9 cellular contexts compared by ENCODE assay signal in genomic region chr16:18802755-18803218, GRCh38. TPM values are rescaled to one million over a fixed set of nuclear protein-coding genes. Genes with fewer than 3 reads are reported as not detected.
DNase-seq lines count a peak whose midpoint lies in the region; ATAC-seq and TF ChIP-seq lines count a peak whose summit lies in the region.
"Had no signal": no experiment of that assay in that cellular context is flagged by ENCODE, and none has a peak within 500 bp of the region (broad histone marks: within the 10 kb centered on the region; RNA-seq: fewer than 3 reads in every experiment).

No MANE protein-coding gene starts in this region.

- no peaks in the 10 kb centered on the region for H3K9me3 ChIP-seq in mesenchymal stem cell (ENCODE audit: control insufficient read depth, low read length)

- H2BK120ac ChIP-seq in mesenchymal stem cell (ENCODE audit: low read depth, low read length) = peak overlapping the region; percentile 5

- no peak overlapping the region for H2AFZ ChIP-seq in mesenchymal stem cell (ENCODE audit: low read depth, low read length)

- H4K8ac ChIP-seq in mesenchymal stem cell (ENCODE audit: low read length) = no peak overlapping the region

- no peak for ATAC-seq in stimulated activated naive CD8-positive, alpha-beta T cell treated with anti-CD3 and anti-CD28 coated beads, Interleukin-15, Interleukin-2, amounts not matched to agents 100 U/mL and 50 U/mL, for 24 hours
- no peak for ATAC-seq in activated CD8-positive, alpha-beta T cell treated with anti-CD3 and anti-CD28 coated beads for 36 hours
- no peak for ATAC-seq in HG03457 (IDR thresholded peaks at IDR 0.05; ENCODE audit: unreplicated experiment)

- peaks cover 7% of the 10 kb centered on the region for H3K79me1 ChIP-seq in mesenchymal stem cell (replicated peaks; ENCODE audit: low read length, poor library complexity, severe bottlenecking)

- CTCF ChIA-PET in activated CD8-positive, alpha-beta T cell treated with anti-CD3 and anti-CD28 coated beads for 36 hours (lab: Charles Lee) = interaction anchor here (1.6 to 6.5 kb wide), 8 partner anchors 11 to 129 kb away, joined by 5 to 59 read pairs (median 16); partner anchors contain the start of gene RPS15A

- no peak overlapping the region for H3K14ac ChIP-seq in mesenchymal stem cell (ENCODE audit: low read length in 2 of 2)

- H3K27ac Mint-ChIP-seq in stimulated activated naive CD8-positive, alpha-beta T cell treated with anti-CD3 and anti-CD28 coated beads, Interleukin-15, Interleukin-2, amounts not matched to agents 100 ng/mL and 50 ng/mL, for 24 hours = peak overlapping the region; percentile 31
- peak overlapping the region; percentile 95 for H3K27ac Mint-ChIP-seq in activated CD8-positive, alpha-beta T cell treated with anti-CD3 and anti-CD28 coated beads for 36 hours

- no peak overlapping the region for H2BK12ac ChIP-seq in mesenchymal stem cell (ENCODE audit: low read length in 2 of 2)

- WGBS in mesenchymal stem cell = 93% methylated on average over 7 of the region's 15 CpGs

- peak overlapping the region; percentile 93 for H3K4me3 Mint-ChIP-seq in stimulated activated naive CD8-positive, alpha-beta T cell treated with anti-CD3 and anti-CD28 coated beads, Interleukin-15, Interleukin-2, amounts not matched to agents 100 ng/mL and 50 ng/mL, for 24 hours
- peak overlapping the region; percentile 98 for H3K4me3 Mint-ChIP-seq in activated CD8-positive, alpha-beta T cell treated with anti-CD3 and anti-CD28 coated beads for 36 hours

- H3K18ac ChIP-seq in mesenchymal stem cell (ENCODE audit: low read depth in 1 of 2, low read length in 2 of 2) = no peak overlapping the region

- no peak for TF ChIP-seq CTCF in activated CD8-positive, alpha-beta T cell treated with anti-CD3 and anti-CD28 coated beads for 36 hours (IDR thresholded peaks at IDR 0.05)

- H2BK15ac ChIP-seq in mesenchymal stem cell (ENCODE audit: low read depth, poor library complexity, severe bottlenecking) = no peak overlapping the region

- peaks cover 77% of the 10 kb centered on the region for H3K4me1 Mint-ChIP-seq in stimulated activated naive CD8-positive, alpha-beta T cell treated with anti-CD3 and anti-CD28 coated beads, Interleukin-15, Interleukin-2, amounts not matched to agents 100 ng/mL and 50 ng/mL, for 24 hours (ENCODE audit: low read depth)
- peaks cover 51% of the 10 kb centered on the region for H3K4me1 Mint-ChIP-seq in activated CD8-positive, alpha-beta T cell treated with anti-CD3 and anti-CD28 coated beads for 36 hours (ENCODE audit: low read depth)

- H3K27me3 Mint-ChIP-seq in stimulated activated naive CD8-positive, alpha-beta T cell treated with anti-CD3 and anti-CD28 coated beads, Interleukin-15, Interleukin-2, amounts not matched to agents 100 ng/mL and 50 ng/mL, for 24 hours = no peaks in the 10 kb centered on the region
- H3K27me3 Mint-ChIP-seq in activated CD8-positive, alpha-beta T cell treated with anti-CD3 and anti-CD28 coated beads for 36 hours = no peaks in the 10 kb centered on the region

- H3K36me3 ChIP-seq in mesenchymal stem cell (ENCODE audit: control insufficient read depth in 1 of 2, insufficient read depth in 2 of 2, low read depth in 1 of 2, low read length in 2 of 2) = peaks cover 4 to 24% of the 10 kb centered on the region in 2 experiments

- no peak overlapping the region for H4K91ac ChIP-seq in mesenchymal stem cell (ENCODE audit: low read length)

- no peak overlapping the region for H3K4ac ChIP-seq in mesenchymal stem cell (ENCODE audit: low read depth in 1 of 2, low read length in 2 of 2)

- H2AK5ac ChIP-seq in mesenchymal stem cell (ENCODE audit: low read length, severe bottlenecking) = no peak overlapping the region

- POLR2A ChIA-PET in activated CD8-positive, alpha-beta T cell treated with anti-CD3 and anti-CD28 coated beads for 36 hours (lab: Charles Lee) = interaction anchor here (0.9 to 9.0 kb wide), 6 partner anchors 13 to 27 kb away, joined by 3 to 210 read pairs (median 4); partner anchors contain the start of gene RPS15A

- peaks cover 7% of the 10 kb centered on the region for H3K4me1 ChIP-seq in mesenchymal stem cell (ENCODE audit: control insufficient read depth, insufficient read depth, low read depth, low read length)

- H3K23ac ChIP-seq in mesenchymal stem cell (ENCODE audit: low read length in 2 of 2) = no peak overlapping the region

- no peak overlapping the region for H3K4me2 ChIP-seq in mesenchymal stem cell (ENCODE audit: low read length, poor library complexity, severe bottlenecking)

- no peak for DNase-seq in stimulated activated naive CD8-positive, alpha-beta T cell treated with anti-CD3 and anti-CD28 coated beads, Interleukin-15, Interleukin-2, amounts not matched to agents 100 U/mL and 50 U/mL, for 24 hours
- no peak for DNase-seq in activated CD8-positive, alpha-beta T cell treated with anti-CD3 and anti-CD28 coated beads for 36 hours
- no peak for DNase-seq in mesenchymal stem cell
- DNase-seq in NCI-H1048 (lab: John Stamatoyannopoulos, UW) = no peak
- no peak for DNase-seq in NCI-H510A (lab: John Stamatoyannopoulos, UW)
- no peak for DNase-seq in anterior cingulate cortex (lab: John Stamatoyannopoulos, UW)
- DNase-seq: activated CD4-positive, alpha-beta T cell treated with anti-CD3 and anti-CD28 coated beads for 48 hours had no signal

- H3K4me3 ChIP-seq in mesenchymal stem cell (ENCODE audit: insufficient read depth in 1 of 2, low read depth in 1 of 2, low read length in 2 of 2) = no peak overlapping the region

- intact Hi-C loops in activated CD8-positive, alpha-beta T cell treated with anti-CD3 and anti-CD28 coated beads for 36 hours (cut with micrococcal nuclease) = no loop called here

- H3K9me3 Mint-ChIP-seq in stimulated activated naive CD8-positive, alpha-beta T cell treated with anti-CD3 and anti-CD28 coated beads, Interleukin-15, Interleukin-2, amounts not matched to agents 100 ng/mL and 50 ng/mL, for 24 hours = no peaks in the 10 kb centered on the region
- no peaks in the 10 kb centered on the region for H3K9me3 Mint-ChIP-seq in activated CD8-positive, alpha-beta T cell treated with anti-CD3 and anti-CD28 coated beads for 36 hours

- peaks cover 51% of the 10 kb centered on the region for H3K36me3 Mint-ChIP-seq in stimulated activated naive CD8-positive, alpha-beta T cell treated with anti-CD3 and anti-CD28 coated beads, Interleukin-15, Interleukin-2, amounts not matched to agents 100 ng/mL and 50 ng/mL, for 24 hours (ENCODE audit: low read depth)
- H3K36me3 Mint-ChIP-seq in activated CD8-positive, alpha-beta T cell treated with anti-CD3 and anti-CD28 coated beads for 36 hours (ENCODE audit: low read depth) = peaks cover 37% of the 10 kb centered on the region

- H2BK5ac ChIP-seq in mesenchymal stem cell (ENCODE audit: low read depth, low read length, poor library complexity, severe bottlenecking) = no peak overlapping the region

- H3K9ac ChIP-seq in mesenchymal stem cell (ENCODE audit: low read length) = no peak overlapping the region

- no peaks in the 10 kb centered on the region for H3K27me3 ChIP-seq in mesenchymal stem cell (ENCODE audit: control insufficient read depth in 1 of 2, insufficient read depth in 1 of 2, low read length in 2 of 2)

- no peak overlapping the region for H3K27ac ChIP-seq in mesenchymal stem cell (ENCODE audit: low read length, poor library complexity, severe bottlenecking)

RNA-seq across cellular contexts. Expression of gene ARL6IP1, which starts 1.4 kb away (rescaled TPM):
- 10 to 100 TPM; 97.0 to 97.3 TPM for total RNA-seq in activated CD8-positive, alpha-beta T cell treated with anti-CD3 and anti-CD28 coated beads for 36 hours
- polyA plus RNA-seq in mesenchymal stem cell (2013, experiment 1 of 2) = 82.3 TPM
- polyA plus RNA-seq in mesenchymal stem cell (2013, experiment 2 of 2) = 91.9 TPM

RNA-seq across cellular contexts. Expression of gene RPS15A, which starts 12.7 kb away (rescaled TPM):
- total RNA-seq in activated CD8-positive, alpha-beta T cell treated with anti-CD3 and anti-CD28 coated beads for 36 hours = 1,000 to 10,000 TPM; 2,201 to 2,213 TPM
- polyA plus RNA-seq in mesenchymal stem cell (2013, experiment 1 of 2) = 4,200 TPM
- 3,956 TPM for polyA plus RNA-seq in mesenchymal stem cell (2013, experiment 2 of 2)
